In genomic region chr10:104170610-104171269, GRCh38 we compare ENCODE assay signal across 11 cellular contexts.
"Had no signal": no experiment of that assay in that cellular context is flagged by ENCODE, and none has a peak within 500 bp of the region (broad histone marks: within the 10 kb centered on the region; RNA-seq: fewer than 3 reads in every experiment).

No MANE protein-coding gene starts in this region.

- H3K27ac Mint-ChIP-seq: activated B cell treated with CpG ODN at 0.5 μM for 24 hours; activated T-helper 1 cell treated with anti-CD3 and anti-CD28 coated beads, Interleukin-12 subunit alpha, Interleukin-12 subunit beta, Interleukin-2, Interleukin-4 antibody, amounts not matched to agents 30 ng/mL and 10 ng/mL and 1 ng/mL, durations not matched to agents 14 hours and 24 hours and 36 hours had no signal

- H3K9me3 ChIP-seq: thyroid gland had no signal

- H3K4me3 Mint-ChIP-seq: activated B cell treated with CpG ODN at 0.5 μM for 24 hours; activated T-helper 1 cell treated with anti-CD3 and anti-CD28 coated beads, Interleukin-12 subunit alpha, Interleukin-12 subunit beta, Interleukin-2, Interleukin-4 antibody, amounts not matched to agents 30 ng/mL and 10 ng/mL and 1 ng/mL, durations not matched to agents 14 hours and 24 hours and 36 hours had no signal

- ATAC-seq: heart left ventricle, left colon had no signal

- H3K4me1 Mint-ChIP-seq: activated B cell treated with CpG ODN at 0.5 μM for 24 hours had no signal

- DNase-seq: activated B cell treated with CpG ODN at 0.5 μM for 24 hours; effector CD4-positive, alpha-beta T cell; foreskin melanocyte; heart left ventricle; left colon; midbrain; stimulated activated CD4-positive, alpha-beta T cell treated with anti-CD3 and anti-CD28 coated beads, Interleukin-4, amount 100 ng/mL, for 4 hours; thyroid gland had no signal

- H3K27me3 ChIP-seq: heart left ventricle, thyroid gland had no signal

- H3K27ac ChIP-seq: coronary artery, heart left ventricle, skin epidermis, thyroid gland had no signal
